In the genomic region with DNA sequence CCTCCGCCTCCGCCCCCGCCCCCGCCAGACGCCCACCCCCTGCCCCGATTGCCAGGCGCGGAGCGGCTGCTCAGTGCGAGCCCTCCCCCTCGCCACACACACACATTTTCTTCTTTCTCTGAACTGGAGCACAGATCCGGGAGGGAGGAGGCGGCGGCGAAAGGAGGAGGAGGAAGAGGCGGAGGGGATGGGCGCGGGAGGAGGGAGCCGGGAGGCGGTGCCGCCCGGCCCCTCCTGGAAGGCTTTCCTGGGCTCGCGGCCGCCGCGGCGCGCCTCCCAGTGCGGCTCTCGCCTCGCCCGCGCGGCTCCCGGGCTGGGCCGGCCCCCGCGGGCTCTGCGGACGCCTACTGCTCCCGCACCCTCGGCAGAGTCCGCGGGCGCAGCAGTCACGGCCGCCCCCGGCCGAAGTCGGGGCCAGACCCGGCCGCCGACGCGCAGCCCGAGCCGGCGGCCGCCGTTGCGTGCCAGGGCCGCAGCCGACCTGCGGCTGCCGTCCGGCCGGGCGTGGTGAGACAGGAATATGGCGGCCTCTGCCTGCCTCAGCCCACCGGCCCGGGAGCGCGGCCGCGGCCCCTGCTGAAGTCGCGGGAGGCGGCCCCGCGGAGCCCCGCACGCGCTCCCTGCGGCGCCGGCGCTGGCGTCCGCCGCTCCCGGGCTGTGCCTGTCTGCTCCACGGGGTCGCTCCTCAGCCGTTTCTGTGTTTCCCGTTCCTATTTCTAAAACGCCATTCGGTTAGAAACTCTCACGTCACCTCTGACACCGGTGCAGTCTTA, we compare ENCODE assay signal across 8 cellular contexts. TPM values are rescaled to one million over a fixed set of nuclear protein-coding genes. Genes with fewer than 3 reads are reported as not detected.
DNase-seq lines count a peak whose midpoint lies in the region; ATAC-seq and TF ChIP-seq lines count a peak whose summit lies in the region.

No MANE protein-coding gene starts in this region.

- TF ChIP-seq EP300 in ovary (IDR thresholded peaks at IDR 0.05), result no peak

- peak overlapping the region; percentile 90 for H3K27ac Mint-ChIP-seq in T-helper 17 cell

- 0 to 1% (median 0%) methylated on average over 18 to 100 of the region's 100 CpGs for WGBS in heart left ventricle, 4 donors
- WGBS in ovary, 3 donors, result 0 to 1% (median 0%) methylated on average over 81 to 99 of the region's 100 CpGs

- H3K4me3 ChIP-seq in heart left ventricle (peak overlapping the region; percentile 12 to 77 (median 68)), ovary (peak overlapping the region; percentile 75), thoracic aorta (peak overlapping the region; percentile 96)

- H3K4me1 ChIP-seq in heart left ventricle, result peaks cover 0 to 58% (median 9%) of the 10 kb centered on the region in 12 donors
- H3K4me1 ChIP-seq in ovary (ENCODE audit: insufficient read depth), result no peaks in the 10 kb centered on the region
- peaks cover 22 to 33% of the 10 kb centered on the region in 2 donors for H3K4me1 ChIP-seq in thoracic aorta (ENCODE audit: control insufficient read depth in 1 of 2, low read depth in 2 of 2)

- intact Hi-C loops in heart left ventricle (cut with DNase I), result loop anchor here in 9 of 10 donors (2.0 to 10.0 kb wide), 9 partner anchors 50 to 597 kb away; no protein-coding TSS in a partner anchor
- intact Hi-C loops in ovary (cut with DNase I), result loop anchor here in 3 of 4 donors (10.0 kb wide), 6 partner anchors 57 to 857 kb away; a partner anchor contains a TSS

- H3K27me3 ChIP-seq in heart left ventricle, result peaks cover 0 to 9% (median 0%) of the 10 kb centered on the region in 9 donors
- H3K27me3 ChIP-seq in ovary, result no peaks in the 10 kb centered on the region
- no peaks in the 10 kb centered on the region for H3K27me3 ChIP-seq in thoracic aorta (replicated peaks; ENCODE audit: insufficient read depth)

- peak overlapping the region; percentile 92 for H3K4me3 Mint-ChIP-seq in T-helper 17 cell

- peak overlapping the region; percentile 69 to 97 (median 92) for H3K27ac ChIP-seq in heart left ventricle
- peak overlapping the region; percentile 96 for H3K27ac ChIP-seq in ovary
- peak overlapping the region; percentile 85 to 87 for H3K27ac ChIP-seq in thoracic aorta

- peaks cover 51% of the 10 kb centered on the region for H3K4me1 Mint-ChIP-seq in T-helper 17 cell

- H3K36me3 ChIP-seq in heart left ventricle (no peaks in the 10 kb centered on the region), ovary (no peaks in the 10 kb centered on the region), thoracic aorta (no peaks in the 10 kb centered on the region)

- ATAC-seq in T-helper 17 cell (peak; percentile 57), heart left ventricle (peak; percentile 85 to 96 (median 96)), thoracic aorta (ENCODE audit: insufficient number of reproducible peaks, low FRiP score, low read depth) (peak; percentile 73), HG02981 (IDR thresholded peaks at IDR 0.05; ENCODE audit: unreplicated experiment) (no peak)

- no peaks in the 10 kb centered on the region for H3K27me3 Mint-ChIP-seq in T-helper 17 cell

- peaks cover 3% of the 10 kb centered on the region for H3K36me3 Mint-ChIP-seq in T-helper 17 cell (ENCODE audit: low read depth)

- no peaks in the 10 kb centered on the region for H3K9me3 ChIP-seq in T-helper 17 cell (ENCODE audit: control insufficient read depth, low read length, poor library complexity, severe bottlenecking)
- no peaks in the 10 kb centered on the region for H3K9me3 ChIP-seq in heart left ventricle
- H3K9me3 ChIP-seq in ovary, result no peaks in the 10 kb centered on the region
- no peaks in the 10 kb centered on the region for H3K9me3 ChIP-seq in thoracic aorta

- TF ChIP-seq POLR2A in heart left ventricle (IDR thresholded peaks at IDR 0.05), result peak in 1 of 2 donors; percentile 73
- TF ChIP-seq POLR2A in ovary (IDR thresholded peaks at IDR 0.05), result peak; percentile 82

- TF ChIP-seq CTCF in heart left ventricle (IDR thresholded peaks at IDR 0.05) (no peak), ovary (IDR thresholded peaks at IDR 0.05) (no peak), thoracic aorta (IDR thresholded peaks at IDR 0.05) (no peak)

- DNase-seq in GM03348 (ENCODE audit: low spot score), result peak; percentile 96
- DNase-seq in NCI-H1436 (lab: John Stamatoyannopoulos, UW), result peak; percentile 91
- peak; percentile 52 to 77 (median 71) for DNase-seq in T-helper 17 cell
- peak; percentile 95 for DNase-seq in amniotic epithelial cell (ENCODE audit: low read depth)
- DNase-seq in heart left ventricle, result peak; percentile 92 to 95 (median 93)
- DNase-seq in ovary, result peak; percentile 91 to 94 (median 92)
- DNase-seq in thoracic aorta (ENCODE audit: low spot score), result peak; percentile 73

RNA-seq across cellular contexts. Expression of a gene that starts 0.4 kb away (rescaled TPM):
- total RNA-seq in T-helper 17 cell (10 to 100 TPM; 57.1 to 68.1 TPM), heart left ventricle (10 to 100 TPM in 7 of 9 donors, 1 to 10 TPM in 2; 8.7 to 34.1 (median 13.3) TPM), ovary (10 to 100 TPM; 33.5 to 72.2 (median 54.0) TPM), thoracic aorta (10 to 100 TPM; 46.0 to 58.8 TPM)
- polyA plus RNA-seq in heart left ventricle (1 to 10 TPM; 4.8 to 6.8 TPM), ovary (10 to 100 TPM; 22.0 to 48.5 TPM)
